Comparison of ENCODE assay signal across 29 cellular contexts in genomic region chr6:28248916-28249315, GRCh38. TPM values are rescaled to one million over a fixed set of nuclear protein-coding genes. Genes with fewer than 3 reads are reported as not detected.
"Had no signal": no experiment of that assay in that cellular context is flagged by ENCODE, and none has a peak within 500 bp of the region (broad histone marks: within the 10 kb centered on the region; RNA-seq: fewer than 3 reads in every experiment).

No MANE protein-coding gene starts in this region.

- H3K27me3 ChIP-seq: left lung, pancreas, testis, thyroid gland, transverse colon, upper lobe of right lung had no signal

- H3K4me3 ChIP-seq: left lung, lower lobe of right lung, pancreas, prostate gland, skin epidermis, stomach, testis, thyroid gland, transverse colon, upper lobe of right lung had no signal

- H3K4me1 ChIP-seq: prostate gland had no signal

- ATAC-seq: left colon; left lung; lower lobe of right lung; naive thymus-derived CD8-positive, alpha-beta T cell; pancreas; right cardiac atrium; sciatic nerve; stimulated activated naive B cell treated with anti-CD40 and anti-IgM and Interleukin-4, amounts not matched to agents 10 μg/mL and 1 μg/mL and 100 μg/mL, for 72 hours; stimulated activated naive CD8-positive, alpha-beta T cell treated with anti-CD3 and anti-CD28 coated beads, Interleukin-15, Interleukin-2, amounts not matched to agents 100 U/mL and 50 U/mL, for 24 hours; upper lobe of right lung had no signal

- H3K9me3 ChIP-seq: left lung, lower lobe of right lung, pancreas, prostate gland, stomach, testis, thyroid gland, transverse colon, upper lobe of right lung had no signal

- DNase-seq: hypothalamus; immature natural killer cell; kidney; left colon; left lung; lower lobe of right lung; mammary epithelial cell; mesenchymal stem cell; naive thymus-derived CD8-positive, alpha-beta T cell; nucleus accumbens; pancreas; posterior cingulate gyrus; retina; right cardiac atrium; stimulated activated CD4-positive, alpha-beta T cell treated with anti-CD3 and anti-CD28 coated beads, Interleukin-12 subunit alpha, Interleukin-12 subunit beta, amount 100 ng/mL, for 4 hours; stimulated activated CD4-positive, alpha-beta T cell treated with anti-CD3 and anti-CD28 coated beads, Interleukin-15, amount 100 ng/mL, for 24 hours; stimulated activated CD4-positive, alpha-beta T cell treated with anti-CD3 and anti-CD28 coated beads, Interleukin-2, amount 100 ng/mL, for 24 hours; stimulated activated CD4-positive, alpha-beta T cell treated with anti-CD3 and anti-CD28 coated beads, Interleukin-4, amount 100 ng/mL, for 1 hour; stimulated activated naive B cell treated with anti-CD40 and anti-IgM and Interleukin-4, amounts not matched to agents 10 μg/mL and 1 μg/mL and 100 μg/mL, for 72 hours; stimulated activated naive CD8-positive, alpha-beta T cell treated with anti-CD3 and anti-CD28 coated beads, Interleukin-15, Interleukin-2, amounts not matched to agents 100 U/mL and 50 U/mL, for 24 hours; stomach; testis; thyroid gland; transverse colon; upper lobe of right lung had no signal

RNA-seq across cellular contexts. Expression of gene NKAPL, which starts 10.2 kb away (rescaled TPM):
- total RNA-seq: neural crest cell had no signal
